Comparison of ENCODE assay signal across 1 cellular context in genomic region chr1:51237313-51237700, GRCh38.
A peak's percentile ranks its signal among the peaks of the same experiment; 100 is the strongest.
TF ChIP-seq lines count a peak whose summit lies in the region.

No MANE protein-coding gene starts in this region.

TF ChIP-seq in K562, 482 proteins besides CTCF, POLR2A, EP300 and RAD21 (continued from another document):
- 0 out of 2 replicates have a peak, but pooled peaks have one; percentile 13 for TF ChIP-seq EP400 (IDR thresholded peaks at IDR 0.05)
- no peak for TF ChIP-seq ZNF316 (IDR thresholded peaks at IDR 0.05)
- TF ChIP-seq RNF219 (CRISPR knock-in tag; IDR thresholded peaks at IDR 0.05): no peak
